In the genomic region with DNA sequence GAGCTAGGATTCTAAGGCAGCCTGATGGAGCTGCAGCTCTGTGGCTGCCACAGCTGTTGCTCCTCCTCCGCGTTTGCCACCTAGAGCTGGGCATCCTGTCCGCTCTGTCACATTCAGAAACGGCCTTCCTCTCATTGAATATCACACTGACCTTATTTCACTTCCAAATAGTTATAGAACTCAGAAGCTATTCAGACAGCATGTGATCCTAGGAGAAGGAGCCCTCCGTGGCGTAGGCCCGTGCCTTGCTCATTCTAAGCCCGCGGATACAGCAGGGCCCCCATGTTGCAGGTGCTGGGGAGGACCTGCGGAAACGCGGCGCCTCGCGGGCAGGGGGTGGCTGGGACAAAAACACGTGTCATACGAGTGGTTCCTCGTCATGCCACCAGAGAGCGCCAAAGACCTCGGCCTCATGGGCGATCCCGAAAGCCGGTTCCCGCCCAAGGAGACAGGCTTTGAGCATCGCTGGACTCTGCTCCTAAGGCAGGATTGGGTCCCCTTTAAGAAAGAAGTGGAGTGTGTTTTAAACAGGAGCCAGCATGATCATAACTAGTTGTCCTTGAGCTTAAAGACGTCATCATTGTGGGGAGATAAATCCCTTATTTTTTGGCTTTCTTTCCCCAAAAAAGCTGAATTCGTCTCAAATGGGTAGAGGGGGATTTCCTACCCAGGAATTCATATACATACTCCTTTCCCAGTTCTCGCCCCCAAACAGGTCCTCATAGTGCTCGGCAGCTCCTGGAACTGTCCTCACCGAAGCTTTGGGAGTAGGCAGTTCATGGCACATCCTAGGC, we compare ENCODE assay signal across 8 cellular contexts. TPM values are rescaled to one million over a fixed set of nuclear protein-coding genes. Genes with fewer than 3 reads are reported as not detected.
DNase-seq lines count a peak whose midpoint lies in the region; ATAC-seq lines count a peak whose summit lies in the region.

No MANE protein-coding gene starts in this region.

- no peak overlapping the region for H3K4ac ChIP-seq in mesendoderm (ENCODE audit: low read depth, low read length)

- H3K27me3 Mint-ChIP-seq in activated CD4-positive, alpha-beta memory T cell treated with anti-CD3 and anti-CD28 coated beads, Interleukin-2, amount 10 ng/mL, durations not matched to agents 7 days and 5 days: peaks cover 1% of the 10 kb centered on the region

- no peaks in the 10 kb centered on the region for H3K9me3 Mint-ChIP-seq in activated CD4-positive, alpha-beta memory T cell treated with anti-CD3 and anti-CD28 coated beads, Interleukin-2, amount 10 ng/mL, durations not matched to agents 7 days and 5 days

- H3K27me3 ChIP-seq in BLaER1 (no peaks in the 10 kb centered on the region), mesendoderm (ENCODE audit: insufficient read depth, low read length, poor library complexity) (no peaks in the 10 kb centered on the region)

- no peak overlapping the region for H2BK120ac ChIP-seq in mesendoderm (ENCODE audit: low read depth, low read length)

- POLR2A ChIA-PET in activated CD4-positive, alpha-beta memory T cell treated with anti-CD3 and anti-CD28 coated beads, Interleukin-2, amount 10 ng/mL, durations not matched to agents 7 days and 5 days (lab: Charles Lee): interaction anchor here (0.6 to 2.2 kb wide), 7 partner anchors 14 to 272 kb away, joined by 3 to 8 read pairs (median 4); a partner anchor contains a TSS

- H2BK15ac ChIP-seq in mesendoderm (replicated peaks; ENCODE audit: low read depth): no peak overlapping the region

- H3K27ac Mint-ChIP-seq in activated CD4-positive, alpha-beta memory T cell treated with anti-CD3 and anti-CD28 coated beads, Interleukin-2, amount 10 ng/mL, durations not matched to agents 7 days and 5 days: no peak overlapping the region

- no peaks in the 10 kb centered on the region for H4K20me1 ChIP-seq in BLaER1

- no peaks in the 10 kb centered on the region for H3K36me3 Mint-ChIP-seq in activated CD4-positive, alpha-beta memory T cell treated with anti-CD3 and anti-CD28 coated beads, Interleukin-2, amount 10 ng/mL, durations not matched to agents 7 days and 5 days (ENCODE audit: low read depth)

- DNase-seq in NCI-H69 (lab: John Stamatoyannopoulos, UW) (peak; percentile 94), mesendoderm (peak; percentile 77)
- DNase-seq in activated CD4-positive, alpha-beta memory T cell treated with anti-CD3 and anti-CD28 coated beads, Interleukin-2, amount 10 ng/mL, durations not matched to agents 7 days and 5 days: peak; percentile 85
- peak; percentile 64 for DNase-seq in effector CD8-positive, alpha-beta T cell (lab: John Stamatoyannopoulos, UW)
- peak; percentile 46 to 58 for DNase-seq in stimulated activated CD8-positive, alpha-beta memory T cell treated with anti-CD3 and anti-CD28 coated beads, Interleukin-2, amount 100 ng/mL, for 1 hour (ENCODE audit: low read depth in 2 of 2)

- H3K36me3 ChIP-seq in BLaER1: no peaks in the 10 kb centered on the region
- no peaks in the 10 kb centered on the region for H3K36me3 ChIP-seq in mesendoderm (ENCODE audit: control insufficient read depth, insufficient read depth, low read length)

- H3K9ac ChIP-seq in BLaER1 (no peak overlapping the region), mesendoderm (ENCODE audit: low read length) (no peak overlapping the region)

- no peak overlapping the region for H3K56ac ChIP-seq in mesendoderm (ENCODE audit: low read length)

- no peak overlapping the region for H3K18ac ChIP-seq in mesendoderm (ENCODE audit: low read length)

- no peak overlapping the region for H3K4me3 ChIP-seq in BLaER1
- H3K4me3 ChIP-seq in mesendoderm (ENCODE audit: low read length): no peak overlapping the region

- no peak overlapping the region for H3K4me3 Mint-ChIP-seq in activated CD4-positive, alpha-beta memory T cell treated with anti-CD3 and anti-CD28 coated beads, Interleukin-2, amount 10 ng/mL, durations not matched to agents 7 days and 5 days

- no peak overlapping the region for H2BK5ac ChIP-seq in mesendoderm (ENCODE audit: low read length)

- ATAC-seq in GM19328 (IDR thresholded peaks at IDR 0.05; ENCODE audit: unreplicated experiment): peak; percentile 80
- peak; percentile 87 for ATAC-seq in HG03439 (IDR thresholded peaks at IDR 0.05; ENCODE audit: unreplicated experiment)

- H3K9me3 ChIP-seq in BLaER1: no peaks in the 10 kb centered on the region

- CTCF ChIA-PET in activated CD4-positive, alpha-beta memory T cell treated with anti-CD3 and anti-CD28 coated beads, Interleukin-2, amount 10 ng/mL, durations not matched to agents 7 days and 5 days (lab: Charles Lee): interaction anchor here (0.6 to 6.8 kb wide), 59 partner anchors 9 to 695 kb away, joined by 3 to 108 read pairs (median 4); a partner anchor contains a TSS

- no peaks in the 10 kb centered on the region for H3K79me2 ChIP-seq in mesendoderm (ENCODE audit: control insufficient read depth, insufficient read depth, low read length)

- H3K4me1 Mint-ChIP-seq in activated CD4-positive, alpha-beta memory T cell treated with anti-CD3 and anti-CD28 coated beads, Interleukin-2, amount 10 ng/mL, durations not matched to agents 7 days and 5 days: peaks cover 13% of the 10 kb centered on the region

- H3K79me1 ChIP-seq in mesendoderm (ENCODE audit: low read length): no peaks in the 10 kb centered on the region

- no peak overlapping the region for H3K23ac ChIP-seq in mesendoderm (ENCODE audit: low read length)

- no CpG with 5 or more reads among the region's 30 CpGs for WGBS in mesendoderm (ENCODE audit: extremely low coverage, insufficient coverage, low lambda C conversion rate)

- H4K8ac ChIP-seq in mesendoderm (ENCODE audit: low read depth, low read length): no peak overlapping the region

- H3K27ac ChIP-seq in BLaER1: no peak overlapping the region
- no peak overlapping the region for H3K27ac ChIP-seq in mesendoderm (ENCODE audit: low read depth, low read length)

- H3K4me2 ChIP-seq in BLaER1 (peak overlapping the region; percentile 66), mesendoderm (ENCODE audit: low read length) (no peak overlapping the region)

- no peak overlapping the region for H4K5ac ChIP-seq in mesendoderm (ENCODE audit: low read length)

- peaks cover 39% of the 10 kb centered on the region for H3K4me1 ChIP-seq in BLaER1
- H3K4me1 ChIP-seq in mesendoderm (ENCODE audit: control insufficient read depth, low read depth, low read length): no peaks in the 10 kb centered on the region

- no peak overlapping the region for H2AK5ac ChIP-seq in mesendoderm (ENCODE audit: low read length)

RNA-seq across cellular contexts. Expression of a gene that starts 17.9 kb away (rescaled TPM):
- 10 to 100 TPM; 39.7 to 41.2 TPM for total RNA-seq in activated CD4-positive, alpha-beta memory T cell treated with anti-CD3 and anti-CD28 coated beads, Interleukin-2, amount 10 ng/mL, durations not matched to agents 7 days and 5 days
- 11.8 TPM for polyA plus RNA-seq in mesendoderm (2013, experiment 1 of 2)
- 12.3 TPM for polyA plus RNA-seq in mesendoderm (2013, experiment 2 of 2)
